ENCODE assay signal across 1 cellular context in the genomic region with DNA sequence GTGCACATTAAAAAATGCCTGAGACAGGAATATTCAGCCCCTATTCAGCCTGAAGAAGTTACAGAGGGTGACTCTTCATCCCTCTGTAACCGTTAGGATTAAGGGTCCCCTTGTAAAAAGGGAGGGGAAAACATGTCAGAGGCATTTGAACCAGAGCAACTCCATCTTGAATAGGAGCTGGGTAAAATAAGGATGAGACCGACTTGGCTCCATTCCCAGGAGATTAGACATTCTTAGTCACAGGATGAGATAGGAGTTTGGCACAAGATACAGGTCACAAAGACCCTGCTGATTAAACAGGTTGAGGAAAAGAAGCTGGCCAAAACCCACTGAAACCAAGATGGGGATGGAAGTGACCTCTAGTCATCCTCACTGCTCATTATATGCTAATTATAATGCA.
TF ChIP-seq lines count a peak whose summit lies in the region.

No MANE protein-coding gene starts in this region.

TF ChIP-seq in SK-N-SH, 30 proteins besides CTCF, POLR2A, EP300 and RAD21 (continued from another document):
- TF ChIP-seq TCF12 (IDR thresholded peaks at IDR 0.05) (peak; percentile 46; the same call in 1 of the 2 replicates), POLR2AphosphoS5 (IDR thresholded peaks at IDR 0.05; ENCODE audit: low read depth, low read length) (no peak), FOXJ3 (CRISPR knock-in tag; IDR thresholded peaks at IDR 0.05) (no peak), FOSL2 (IDR thresholded peaks at IDR 0.05; ENCODE audit: borderline replicate concordance, low read depth) (peak; percentile 33; the same call in 1 of the 2 replicates), ELF1 (IDR thresholded peaks at IDR 0.05) (no peak), JUND (IDR thresholded peaks at IDR 0.05) (peak; percentile 27; the same call in 1 of the 2 replicates), RXRA (IDR thresholded peaks at IDR 0.05; ENCODE audit: borderline replicate concordance, low read depth) (no peak), EZH2phosphoT487 (IDR thresholded peaks at IDR 0.05; ENCODE audit: borderline replicate concordance, low read depth) (no peak), REST (IDR thresholded peaks at IDR 0.05; ENCODE audit: low read depth, low read length) (no peak), YY1 (IDR thresholded peaks at IDR 0.05; ENCODE audit: low read depth) (peak; percentile 79), MXI1 (IDR thresholded peaks at IDR 0.05; ENCODE audit: low read depth, low read length) (no peak), RFX5 (IDR thresholded peaks at IDR 0.05; ENCODE audit: low read length) (no peak), MEF2A (IDR thresholded peaks at IDR 0.05; ENCODE audit: borderline replicate concordance, low read depth) (no peak), NRF1 (IDR thresholded peaks at IDR 0.05; ENCODE audit: low read depth, low read length) (no peak), PBX3 (IDR thresholded peaks at IDR 0.05) (0 out of 2 replicates have a peak, but pooled peaks have one; percentile 35), TEAD4 (IDR thresholded peaks at IDR 0.05; ENCODE audit: borderline replicate concordance, insufficient read depth) (no peak), TAF1 (IDR thresholded peaks at IDR 0.05; ENCODE audit: borderline replicate concordance, low read depth, low read length) (no peak), NFIC (IDR thresholded peaks at IDR 0.05; ENCODE audit: borderline replicate concordance) (peak; percentile 95), RCOR1 (IDR thresholded peaks at IDR 0.05; ENCODE audit: low read length) (no peak), IRF3 (IDR thresholded peaks at IDR 0.05; ENCODE audit: low read depth, low read length) (no peak), GATA2 (CRISPR knock-in tag; IDR thresholded peaks at IDR 0.05) (no peak), SIN3A (IDR thresholded peaks at IDR 0.05; ENCODE audit: borderline replicate concordance, low read depth, low read length) (no peak)
- TF ChIP-seq, protein P1, sequence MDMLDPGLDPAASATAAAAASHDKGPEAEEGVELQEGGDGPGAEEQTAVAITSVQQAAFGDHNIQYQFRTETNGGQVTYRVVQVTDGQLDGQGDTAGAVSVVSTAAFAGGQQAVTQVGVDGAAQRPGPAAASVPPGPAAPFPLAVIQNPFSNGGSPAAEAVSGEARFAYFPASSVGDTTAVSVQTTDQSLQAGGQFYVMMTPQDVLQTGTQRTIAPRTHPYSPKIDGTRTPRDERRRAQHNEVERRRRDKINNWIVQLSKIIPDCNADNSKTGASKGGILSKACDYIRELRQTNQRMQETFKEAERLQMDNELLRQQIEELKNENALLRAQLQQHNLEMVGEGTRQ (IDR thresholded peaks at IDR 0.05; ENCODE audit: borderline replicate concordance, low read depth, low read length), result no peak
- TF ChIP-seq, protein P2, sequence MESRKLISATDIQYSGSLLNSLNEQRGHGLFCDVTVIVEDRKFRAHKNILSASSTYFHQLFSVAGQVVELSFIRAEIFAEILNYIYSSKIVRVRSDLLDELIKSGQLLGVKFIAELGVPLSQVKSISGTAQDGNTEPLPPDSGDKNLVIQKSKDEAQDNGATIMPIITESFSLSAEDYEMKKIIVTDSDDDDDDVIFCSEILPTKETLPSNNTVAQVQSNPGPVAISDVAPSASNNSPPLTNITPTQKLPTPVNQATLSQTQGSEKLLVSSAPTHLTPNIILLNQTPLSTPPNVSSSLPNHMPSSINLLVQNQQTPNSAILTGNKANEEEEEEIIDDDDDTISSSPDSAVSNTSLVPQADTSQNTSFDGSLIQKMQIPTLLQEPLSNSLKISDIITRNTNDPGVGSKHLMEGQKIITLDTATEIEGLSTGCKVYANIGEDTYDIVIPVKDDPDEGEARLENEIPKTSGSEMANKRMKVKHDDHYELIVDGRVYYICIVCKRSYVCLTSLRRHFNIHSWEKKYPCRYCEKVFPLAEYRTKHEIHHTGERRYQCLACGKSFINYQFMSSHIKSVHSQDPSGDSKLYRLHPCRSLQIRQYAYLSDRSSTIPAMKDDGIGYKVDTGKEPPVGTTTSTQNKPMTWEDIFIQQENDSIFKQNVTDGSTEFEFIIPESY (IDR thresholded peaks at IDR 0.05; ENCODE audit: borderline replicate concordance, low read depth), result no peak
- TF ChIP-seq, protein P3, sequence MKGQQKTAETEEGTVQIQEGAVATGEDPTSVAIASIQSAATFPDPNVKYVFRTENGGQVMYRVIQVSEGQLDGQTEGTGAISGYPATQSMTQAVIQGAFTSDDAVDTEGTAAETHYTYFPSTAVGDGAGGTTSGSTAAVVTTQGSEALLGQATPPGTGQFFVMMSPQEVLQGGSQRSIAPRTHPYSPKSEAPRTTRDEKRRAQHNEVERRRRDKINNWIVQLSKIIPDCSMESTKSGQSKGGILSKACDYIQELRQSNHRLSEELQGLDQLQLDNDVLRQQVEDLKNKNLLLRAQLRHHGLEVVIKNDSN (IDR thresholded peaks at IDR 0.05; ENCODE audit: borderline replicate concordance, low read depth), result no peak
